ENCODE assay signal across 8 cellular contexts in genomic region chr22:25362215-25362882, GRCh38.
DNase-seq lines count a peak whose midpoint lies in the region; ATAC-seq and TF ChIP-seq lines count a peak whose summit lies in the region.

No MANE protein-coding gene starts in this region.

- DNase-seq in DMS79 (lab: John Stamatoyannopoulos, UW) (peak; percentile 15), KBM-7 (peak; percentile 67), T-helper 9 cell (peak; percentile 64), astrocyte of the spinal cord (ENCODE audit: low read depth, low spot score) (peak; percentile 38), iPS DF 6.9 (ENCODE audit: low read depth, low spot score) (peak; percentile 71), OCI-M2 (lab: John Stamatoyannopoulos, UW; ENCODE audit: unreplicated experiment) (no peak)
- peak; percentile 72 for DNase-seq in stimulated activated CD4-positive, alpha-beta T cell treated with anti-CD3 and anti-CD28 coated beads, Interleukin-12 subunit alpha, Interleukin-12 subunit beta, amount 100 ng/mL, for 4 hours

- H3K9me3 ChIP-seq in iPS DF 6.9 (ENCODE audit: control insufficient read depth, insufficient read depth, low read length) = no peaks in the 10 kb centered on the region

- no peaks in the 10 kb centered on the region for H3K4me1 ChIP-seq in iPS DF 6.9 (ENCODE audit: control insufficient read depth, insufficient read depth, low read length)

- H3K4me3 ChIP-seq in astrocyte of the spinal cord (ENCODE audit: low read depth, low read length) = no peak overlapping the region
- no peak overlapping the region for H3K4me3 ChIP-seq in iPS DF 6.9 (ENCODE audit: low read length)

- WGBS in iPS DF 6.9 (ENCODE audit: insufficient coverage, insufficient read length) = no CpG with 5 or more reads among the region's 17 CpGs

- no peak for ATAC-seq in HG02759 (IDR thresholded peaks at IDR 0.05; ENCODE audit: unreplicated experiment)

- peak; percentile 95 for TF ChIP-seq CTCF in astrocyte of the spinal cord (IDR thresholded peaks at IDR 0.05; ENCODE audit: low read depth, low read length)

- H3K27ac ChIP-seq in iPS DF 6.9 (ENCODE audit: low read length) = no peak overlapping the region

- H3K36me3 ChIP-seq in iPS DF 6.9 (ENCODE audit: control insufficient read depth, insufficient read depth, low read length) = peaks cover 5% of the 10 kb centered on the region; the same call in 1 of the 2 replicates

- no peaks in the 10 kb centered on the region for H3K27me3 ChIP-seq in iPS DF 6.9 (ENCODE audit: control insufficient read depth, insufficient read depth, low read length)

- in situ Hi-C loops in KBM-7 (cut with MboI; ENCODE audit: low pct_unique_long_range_greater_than_20kb, low sequenced_read_pairs) (no loop called here), astrocyte of the spinal cord (cut with HindIII; ENCODE audit: low sequenced_read_pairs) (no loop called here)
